19 cellular contexts compared by ENCODE assay signal in the genomic region with DNA sequence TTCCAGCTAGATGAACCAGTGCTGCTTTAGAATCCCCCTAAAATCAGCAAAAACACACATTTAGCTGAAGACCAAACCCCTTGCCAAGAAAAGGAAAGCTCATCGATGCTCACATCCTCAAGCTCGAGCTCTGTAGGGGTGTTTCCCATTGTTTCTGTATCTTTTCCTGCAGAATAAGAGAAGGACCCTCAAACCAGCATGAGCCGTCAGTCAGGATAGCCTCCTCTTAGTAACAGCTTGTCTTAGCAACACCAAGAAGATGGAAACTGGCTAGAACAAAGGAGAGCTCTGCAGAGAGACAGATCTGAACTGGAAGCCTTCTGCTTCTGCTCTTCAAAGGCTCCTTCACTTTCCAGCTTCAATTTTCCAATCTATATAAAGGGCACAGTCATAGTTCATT. TPM values are rescaled to one million over a fixed set of nuclear protein-coding genes. Genes with fewer than 3 reads are reported as not detected.
"Had no signal": no experiment of that assay in that cellular context is flagged by ENCODE, and none has a peak within 500 bp of the region (broad histone marks: within the 10 kb centered on the region; RNA-seq: fewer than 3 reads in every experiment).

No MANE protein-coding gene starts in this region.

- H3K4me1 ChIP-seq: SJSA1 had no signal

- H3K27ac ChIP-seq: SJSA1, SK-N-MC had no signal

- H3K4me3 ChIP-seq: SJSA1, SK-N-MC had no signal

- DNase-seq: KBM-7, NCI-H1048, NCI-H1105, NCI-H1436 treated with DMSO at 0.1 percent for 48 hours, NCI-H1694, NCI-H187 treated with DMSO at 0.1 percent for 48 hours, NCI-H2029 treated with DMSO at 0.1 percent for 48 hours, NCI-H2171 treated with DMSO at 0.1 percent for 48 hours, NCI-H345, NCI-H446 treated with DMSO at 0.1 percent for 48 hours, NCI-H510A treated with DMSO at 0.1 percent for 48 hours, NCI-H526, Right ventricle myocardium superior, RPMI8226, SIG-M5 had no signal

- H3K36me3 ChIP-seq: SJSA1 had no signal

RNA-seq across cellular contexts. Expression of a gene that starts 32.0 kb away (rescaled TPM):
- total RNA-seq: HT-29, LHCN-M2 had no signal
